ENCODE assay signal across 8 cellular contexts in the genomic region with DNA sequence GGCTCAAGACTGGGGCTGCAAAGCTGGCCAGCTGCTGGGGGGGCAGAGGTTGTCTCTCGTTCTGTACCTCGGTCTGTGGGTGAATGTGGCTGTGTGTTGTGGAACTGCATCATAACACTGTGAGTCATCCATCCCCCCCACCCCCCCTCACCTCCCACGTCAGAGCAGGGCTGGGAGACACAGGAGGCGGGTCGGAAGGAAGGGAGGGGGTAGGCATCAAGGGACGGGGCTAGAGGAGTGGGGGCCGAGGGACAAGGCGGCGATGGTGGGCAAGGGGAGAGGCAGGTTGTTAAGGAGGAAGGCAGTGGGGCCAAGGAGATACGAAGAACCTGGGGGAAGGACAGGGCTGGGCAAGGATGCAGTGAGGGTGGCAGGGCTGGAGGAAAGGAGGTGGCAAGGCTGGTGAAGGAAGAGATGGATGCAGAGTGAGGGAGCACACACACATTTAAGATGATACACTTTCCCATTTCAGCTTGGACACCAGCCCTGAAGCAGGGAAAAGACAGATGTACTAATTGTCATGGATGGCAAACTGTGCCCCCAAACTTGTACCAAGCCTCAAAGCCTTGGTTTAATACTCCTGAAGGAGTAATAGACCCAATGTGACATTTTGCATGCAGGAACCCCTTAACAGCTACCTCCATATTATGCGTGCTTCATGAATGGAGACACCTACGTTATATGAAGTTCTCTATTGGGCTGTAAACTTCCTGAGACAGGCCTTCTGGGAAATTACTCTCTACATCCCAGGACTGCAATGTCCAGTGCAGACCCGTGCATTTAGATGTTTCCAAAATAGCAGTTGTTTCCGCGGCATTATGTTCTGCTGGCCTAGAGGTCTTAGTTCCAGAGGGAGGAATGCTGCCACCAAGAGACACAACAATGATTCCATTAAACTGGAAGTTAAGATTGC. TPM values are rescaled to one million over a fixed set of nuclear protein-coding genes. Genes with fewer than 3 reads are reported as not detected.
DNase-seq lines count a peak whose midpoint lies in the region; ATAC-seq, FAIRE-seq and TF ChIP-seq lines count a peak whose summit lies in the region.

Gene YPEL4 (minus strand): TSS at position 87 of the 913 bp plus-strand sequence. CDS start 2,805 bp downstream, outside the sequence.

- no TSS peak for BruUV-seq in HepG2 (replicated peaks; lab: Mats Ljungman, UMichigan)

- TF ChIP-seq RAD21 in HepG2 (CRISPR knock-in tag; IDR thresholded peaks at IDR 0.05), result no peak

- H3K4me1 ChIP-seq in DOHH2 (ENCODE audit: control insufficient read depth, low read length) (peaks cover 31% of the 10 kb centered on the region), MM.1S (ENCODE audit: low read length) (peaks cover 17% of the 10 kb centered on the region), HepG2 (ENCODE audit: insufficient read depth, low read length) (peaks cover 15% of the 10 kb centered on the region)

- H3K4me2 ChIP-seq in DOHH2 (ENCODE audit: low read length) (peak within 1 kb of the TSS; percentile 65), MM.1S (ENCODE audit: low read depth, low read length) (peak within 1 kb of the TSS; percentile 92), HepG2 (ENCODE audit: low read depth, low read length) (peak within 1 kb of the TSS; percentile 45; the same call in 1 of the 2 replicates)

- peaks cover 52% of the 10 kb centered on the region for H3K27me3 ChIP-seq in DOHH2 (ENCODE audit: control insufficient read depth, low read length)
- peaks cover 29% of the 10 kb centered on the region for H3K27me3 ChIP-seq in MM.1S (replicated peaks; ENCODE audit: insufficient read depth, low read length)
- H3K27me3 ChIP-seq in HepG2 (ENCODE audit: control insufficient read depth in 1 of 2, insufficient read depth in 2 of 2, low read length in 2 of 2), result peaks cover 9 to 46% of the 10 kb centered on the region in 2 experiments

- POLR2A ChIA-PET in HepG2 (lab: Yijun Ruan, JAX), result no interaction called here

- in situ Hi-C loops in HepG2 (cut with HindIII; ENCODE audit: extremely low pct_ligation_motif_present, low pct_unique_long_range_greater_than_20kb), result loop anchor here (10.0 to 25.0 kb wide), 3 partner anchors 195 to 862 kb away; partner anchors contain the start of gene OR5B21

- no peak for ATAC-seq in HepG2
- no peak for ATAC-seq in GM18861 (IDR thresholded peaks at IDR 0.05; ENCODE audit: unreplicated experiment)
- no peak for ATAC-seq in GM21423 (IDR thresholded peaks at IDR 0.05; ENCODE audit: unreplicated experiment)

- H3K27ac ChIP-seq in DOHH2 (ENCODE audit: low read depth, low read length), result no peak within 1 kb of the TSS
- H3K27ac ChIP-seq in MM.1S (ENCODE audit: low read length), result no peak within 1 kb of the TSS
- H3K27ac ChIP-seq in HepG2 (ENCODE audit: extremely low read length, insufficient read depth, low read length), result no peak within 1 kb of the TSS

- FAIRE-seq in HepG2 (lab: Jason Lieb, UNC), result no peak

- 21% methylated on average over 15 of the region's 15 CpGs for WGBS in HepG2 (ENCODE audit: low lambda C conversion rate)

- H3F3A ChIP-seq in DOHH2 (ENCODE audit: control insufficient read depth, insufficient read depth) (no peaks in the 10 kb centered on the region), MM.1S (ENCODE audit: insufficient read depth, low read length) (peaks cover 7% of the 10 kb centered on the region)

- TF ChIP-seq EP300 in HepG2 (IDR thresholded peaks at IDR 0.05; ENCODE audit: low read depth in 2 of 2, low read length in 2 of 2) (no peak), HepG2 (CRISPR knock-in tag; IDR thresholded peaks at IDR 0.05; ENCODE audit: borderline replicate concordance) (no peak)

- H4K20me1 ChIP-seq in DOHH2 (ENCODE audit: control insufficient read depth, insufficient read depth, low read depth, low read length), result no peaks in the 10 kb centered on the region
- no peaks in the 10 kb centered on the region for H4K20me1 ChIP-seq in MM.1S (ENCODE audit: insufficient read depth, low read length)
- H4K20me1 ChIP-seq in HepG2 (ENCODE audit: insufficient read depth, low read length), result no peaks in the 10 kb centered on the region

- H3K4me3 ChIP-seq in DOHH2 (ENCODE audit: low read length), result peak within 1 kb of the TSS; percentile 59
- peak within 1 kb of the TSS; percentile 57 for H3K4me3 ChIP-seq in MM.1S (ENCODE audit: low read length)
- peak within 1 kb of the TSS in 1 of 3 experiments; percentile 26; a peak in 1 of 6 replicates for H3K4me3 ChIP-seq in HepG2 (replicated peaks in 1 of 3; ENCODE audit: insufficient read depth in 1 of 3, low read depth in 2 of 3, low read length in 3 of 3)

- H3K36me3 ChIP-seq in DOHH2 (ENCODE audit: control insufficient read depth, low read length) (no peaks in the 10 kb centered on the region), MM.1S (replicated peaks; ENCODE audit: insufficient read depth, low read length) (no peaks in the 10 kb centered on the region), HepG2 (replicated peaks in 1 of 2; ENCODE audit: control insufficient read depth in 1 of 2, insufficient read depth in 2 of 2, low read length in 2 of 2) (no peaks in the 10 kb centered on the region)

- DNase-seq in MM.1S (no peak), dermis microvascular lymphatic vessel endothelial cell (ENCODE audit: low read depth in 2 of 2) (peak; percentile 30 to 72), HepG2 (ENCODE audit: low spot score) (no peak)
- peak; percentile 47 to 54 for DNase-seq in activated CD4-positive, alpha-beta T cell treated with anti-CD3 and anti-CD28 coated beads, Interleukin-2, amount 50 U/mL, for 48 hours
- DNase-seq in stimulated activated CD8-positive, alpha-beta memory T cell treated with anti-CD3 and anti-CD28 coated beads, Interleukin-12 subunit alpha, Interleukin-12 subunit beta, amount 100 ng/mL, for 1 hour (ENCODE audit: low read depth), result peak; percentile 56

- H3K79me2 ChIP-seq in DOHH2 (ENCODE audit: control insufficient read depth, low read length) (no peaks in the 10 kb centered on the region), MM.1S (ENCODE audit: low read length) (no peaks in the 10 kb centered on the region), HepG2 (ENCODE audit: insufficient read depth, low read length) (no peaks in the 10 kb centered on the region)

- intact Hi-C loops in HepG2 (cut with micrococcal nuclease; ENCODE audit: unreplicated experiment), result no loop called here

- H3K9ac ChIP-seq in MM.1S (ENCODE audit: low read length) (0 out of 2 replicates have a peak within 1 kb of the TSS, but pooled peaks have one; percentile 7), HepG2 (ENCODE audit: insufficient read depth, low read depth, low read length) (no peak within 1 kb of the TSS)

- CTCF ChIA-PET in HepG2 (lab: Yijun Ruan, JAX; ENCODE audit: low intra/inter-chr PET ratio, low total read pairs), result no interaction called here

- H2AFZ ChIP-seq in MM.1S (ENCODE audit: low read length) (peak within 1 kb of the TSS; percentile 75), HepG2 (ENCODE audit: low read length) (no peak within 1 kb of the TSS)

- TF ChIP-seq CTCF in DOHH2 (IDR thresholded peaks at IDR 0.05; ENCODE audit: low read depth, low read length, poor library complexity, severe bottlenecking) (no peak), MM.1S (IDR thresholded peaks at IDR 0.05; ENCODE audit: low read length) (no peak), HepG2 (CRISPR knock-in tag; IDR thresholded peaks at IDR 0.05) (no peak)

- H3K9me2 ChIP-seq in DOHH2 (replicated peaks; ENCODE audit: control insufficient read depth, low read length), result no peaks in the 10 kb centered on the region
- no peaks in the 10 kb centered on the region for H3K9me2 ChIP-seq in MM.1S (replicated peaks; ENCODE audit: insufficient read depth, low read length)

- H3K9me3 ChIP-seq in DOHH2 (ENCODE audit: control insufficient read depth, insufficient read depth, low read length) (no peaks in the 10 kb centered on the region), MM.1S (replicated peaks; ENCODE audit: insufficient read depth, low read length) (no peaks in the 10 kb centered on the region), HepG2 (ENCODE audit: low read length) (no peaks in the 10 kb centered on the region)

- no peak for TF ChIP-seq POLR2A in HepG2 (IDR thresholded peaks at IDR 0.05; ENCODE audit: insufficient read depth in 1 of 2, low read depth in 2 of 2, low read length in 2 of 2)

RNA-seq across cellular contexts. Expression of gene YPEL4, which starts in this region (rescaled TPM):
- total RNA-seq in dermis microvascular lymphatic vessel endothelial cell (0.13 TPM in 2 replicates), HepG2 (2016; rRNA removed; fragmentation: Illumina TruSeq; extraction: Trizol) (not detected in 2 replicates)
- total RNA-seq in HepG2 (2016; cell fraction: cytosol; rRNA removed; fragmentation: Illumina TruSeq; extraction: Trizol; ENCODE audit: low read depth), result not detected in 2 replicates
- total RNA-seq in HepG2 (2016; cell fraction: insoluble cytoplasmic fraction; rRNA removed; fragmentation: Illumina TruSeq; extraction: Trizol), result not detected in 2 replicates
- total RNA-seq in HepG2 (2016; cell fraction: membrane; rRNA removed; fragmentation: Illumina TruSeq; extraction: Trizol), result not detected in 2 replicates
- not detected in 2 replicates for total RNA-seq in HepG2 (2016; cell fraction: nucleus; rRNA removed; fragmentation: Illumina TruSeq; extraction: Trizol)
- polyA plus RNA-seq in HepG2 (2011; rRNA removed), result 0.04 TPM in 1 of 2 replicates, not detected in the other
- polyA plus RNA-seq in HepG2 (2011; cell fraction: cytosol; rRNA removed), result 0.05 TPM in 1 of 2 replicates, not detected in the other
- 0.10 TPM in 1 of 2 replicates, not detected in the other for polyA plus RNA-seq in HepG2 (2011; cell fraction: nucleus; rRNA removed)
- 0.17 and 0.20 TPM in 2 replicates for polyA plus RNA-seq in HepG2 (2012)
- not detected in 2 replicates for polyA plus RNA-seq in HepG2 (2016; cell fraction: cytosol; fragmentation: Illumina TruSeq; extraction: Trizol; ENCODE audit: low read depth)
- not detected in 2 replicates for polyA plus RNA-seq in HepG2 (2016; cell fraction: insoluble cytoplasmic fraction; fragmentation: Illumina TruSeq; extraction: Trizol; ENCODE audit: low read depth)
- not detected in 2 replicates for polyA plus RNA-seq in HepG2 (2016; cell fraction: membrane; fragmentation: Illumina TruSeq; extraction: Trizol; ENCODE audit: low read depth)
- not detected in 2 replicates for polyA plus RNA-seq in HepG2 (2016; cell fraction: nucleus; fragmentation: Illumina TruSeq; extraction: Trizol; ENCODE audit: insufficient read depth, low read depth)
- not detected in 2 replicates for polyA minus RNA-seq in HepG2 (2011; rRNA and poly(A)+ RNA removed; ENCODE audit: low replicate concordance)
- not detected in 2 replicates for polyA minus RNA-seq in HepG2 (2011; cell fraction: cytosol; rRNA and poly(A)+ RNA removed)
- polyA minus RNA-seq in HepG2 (2011; cell fraction: nucleus; rRNA and poly(A)+ RNA removed), result not detected in 2 replicates

Comparison
In these comparisons a context has a peak if more than half of its experiments do, and no peak if none do; other contexts are left out.
1. Peak in DNase-seq in dermis microvascular lymphatic vessel endothelial cell; RNA of the gene not detected or under 1 TPM.
2. DNase-seq: peak in activated CD4-positive, alpha-beta T cell treated with anti-CD3 and anti-CD28 coated beads, Interleukin-2, amount 50 U/mL, for 48 hours (2 of 2) and stimulated activated CD8-positive, alpha-beta memory T cell treated with anti-CD3 and anti-CD28 coated beads, Interleukin-12 subunit alpha, Interleukin-12 subunit beta, amount 100 ng/mL, for 1 hour (single experiment); none in MM.1S (single experiment) and HepG2 (single experiment).
3. Peak in every context shown above with its lines, with median percentiles within 50 percentile points of each other: H3K4me2 ChIP-seq.